ENCODE assay signal across 8 cellular contexts in the genomic region with DNA sequence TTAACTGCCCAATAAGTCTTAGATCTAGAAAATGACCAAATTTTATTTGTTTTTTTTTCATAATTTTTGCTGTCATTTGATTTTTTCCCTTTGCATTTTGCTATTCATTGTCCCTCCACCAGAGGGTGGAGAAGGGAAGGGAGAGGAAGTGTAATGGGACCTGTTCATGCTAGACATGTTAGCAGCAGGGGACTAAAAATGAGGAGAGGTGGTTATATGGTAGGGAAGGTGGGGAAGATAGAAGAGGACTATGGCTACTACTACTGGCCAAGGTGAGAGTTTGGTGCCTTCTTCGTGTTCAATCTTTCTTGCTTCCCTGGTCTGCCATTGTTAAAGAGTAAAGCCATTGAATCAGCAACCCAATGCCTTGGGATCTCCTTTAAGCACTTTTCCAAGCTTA. TPM values are rescaled to one million over a fixed set of nuclear protein-coding genes. Genes with fewer than 3 reads are reported as not detected.
DNase-seq lines count a peak whose midpoint lies in the region; ATAC-seq, FAIRE-seq and TF ChIP-seq lines count a peak whose summit lies in the region.

No MANE protein-coding gene starts in this region.

- H3K9me3 ChIP-seq in PC-3 (ENCODE audit: low read length) (no peaks in the 10 kb centered on the region), testis (no peaks in the 10 kb centered on the region)

- TF ChIP-seq CTCF in AG09309 (IDR thresholded peaks at IDR 0.05; ENCODE audit: control insufficient read depth, insufficient read depth, low read depth, low read length, missing control alignments) (peak; percentile 87), PC-3 (conservative IDR thresholded peaks at IDR 0.05; ENCODE audit: low read depth, low read length) (peak; percentile 81), fibroblast of the aortic adventitia (IDR thresholded peaks at IDR 0.05; ENCODE audit: insufficient read depth, low read length) (peak; percentile 94), testis (IDR thresholded peaks at IDR 0.05) (peak; percentile 49 to 72 (median 70))

- no peaks in the 10 kb centered on the region for H3F3A ChIP-seq in PC-3 (ENCODE audit: low read length, unreplicated experiment)

- CTCF ChIA-PET in PC-3 (lab: Charles Lee): interaction anchor here (0.7 kb wide), 1 partner anchor 39 kb away, joined by 3 read pairs; no protein-coding TSS in a partner anchor

- H3K4me1 ChIP-seq in PC-3 (ENCODE audit: insufficient read depth, low read length): no peaks in the 10 kb centered on the region
- no peaks in the 10 kb centered on the region for H3K4me1 ChIP-seq in testis

- POLR2A ChIA-PET in PC-3 (lab: Charles Lee; ENCODE audit: unreplicated experiment): no interaction called here

- TF ChIP-seq POLR2A in testis (IDR thresholded peaks at IDR 0.05): no peak

- FAIRE-seq in RCC 7860 (lab: Jason Lieb, UNC): no peak

- DNase-seq in AG09309 (ENCODE audit: low read depth): no peak
- DNase-seq in PC-3: peak; percentile 57
- peak; percentile 66 for DNase-seq in fibroblast of the aortic adventitia (ENCODE audit: low read depth)
- no peak for DNase-seq in testis
- DNase-seq in activated CD4-positive, CD25-positive, alpha-beta regulatory T cell treated with anti-CD3 and anti-CD28 coated beads, Interleukin-2, amount 50 U/mL, for 72 hours: no peak
- DNase-seq in activated CD4-positive, alpha-beta T cell treated with anti-CD3 and anti-CD28 coated beads for 48 hours: no peak
- no peak for DNase-seq in RCC 7860 (ENCODE audit: low spot score)

- H3K4me2 ChIP-seq in PC-3 (ENCODE audit: low read length): no peak overlapping the region

- H2AFZ ChIP-seq in PC-3 (ENCODE audit: low read length): no peak overlapping the region

- 50 to 68% methylated on average over 1 of the region's 1 CpG for WGBS in testis, 2 donors

- intact Hi-C loops in PC-3 (cut with micrococcal nuclease): loop anchor here (2.0 kb wide), 1 partner anchor 468 kb away; no protein-coding TSS in a partner anchor
- intact Hi-C loops in testis (cut with DNase I; ENCODE audit: low total_unique reads): loop anchor here (5.0 kb wide), 1 partner anchor 470 kb away; no protein-coding TSS in a partner anchor

- H3K4me3 ChIP-seq in AG09309 (ENCODE audit: control insufficient read depth, low read depth, low read length) (no peak overlapping the region), PC-3 (ENCODE audit: low read length) (no peak overlapping the region), fibroblast of the aortic adventitia (ENCODE audit: low read depth, low read length) (no peak overlapping the region), testis (no peak overlapping the region)

- no peaks in the 10 kb centered on the region for H3K79me2 ChIP-seq in PC-3 (ENCODE audit: low read length)

- H3K27me3 ChIP-seq in PC-3 (ENCODE audit: low read length) (peaks cover 6% of the 10 kb centered on the region), testis (no peaks in the 10 kb centered on the region)

- BruUV-seq in PC-3 (replicated peaks; lab: Mats Ljungman, UMichigan): no TSS peak

- H4K20me1 ChIP-seq in PC-3 (ENCODE audit: low read length): no peaks in the 10 kb centered on the region

- no peak overlapping the region for H3K9ac ChIP-seq in PC-3 (ENCODE audit: low read length)

- no peak overlapping the region for H3K27ac ChIP-seq in PC-3 (ENCODE audit: low read length)
- H3K27ac ChIP-seq in testis: no peak overlapping the region

- no peaks in the 10 kb centered on the region for H3K9me2 ChIP-seq in PC-3 (replicated peaks; ENCODE audit: low read length)

- ATAC-seq in GM21390 (IDR thresholded peaks at IDR 0.05; ENCODE audit: unreplicated experiment): peak; percentile 60
- peak; percentile 56; the same call in 1 of the 2 replicates for ATAC-seq in PC-3

- no peaks in the 10 kb centered on the region for H3K36me3 ChIP-seq in PC-3 (ENCODE audit: low read depth, low read length)
- H3K36me3 ChIP-seq in testis (ENCODE audit: low read depth, missing control alignments): no peaks in the 10 kb centered on the region

RNA-seq across cellular contexts. Expression of a gene that starts 6.4 kb away (rescaled TPM):
- not detected in 2 replicates for total RNA-seq in PC-3 (2014; rRNA removed)
- total RNA-seq in fibroblast of the aortic adventitia (ENCODE audit: low replicate concordance): 1.2 TPM in 1 of 2 replicates, not detected in the other
- total RNA-seq in testis: 1 to 10 TPM in 1 of 2 donors, under 1 TPM in 1; 0.93 to 3.5 TPM
- 5.4 TPM for polyA plus RNA-seq in testis (ENCODE audit: insufficient read depth, low read depth, low replicate concordance)

Comparison
In these comparisons a context has a peak if more than half of its experiments do, and no peak if none do; other contexts are left out.
1. DNase-seq: peak in PC-3 (single experiment) and fibroblast of the aortic adventitia (single experiment); none in AG09309 (single experiment), testis (single experiment), activated CD4-positive, CD25-positive, alpha-beta regulatory T cell treated with anti-CD3 and anti-CD28 coated beads, Interleukin-2, amount 50 U/mL, for 72 hours (single experiment), activated CD4-positive, alpha-beta T cell treated with anti-CD3 and anti-CD28 coated beads for 48 hours (single experiment) and RCC 7860 (single experiment).
2. Peak in every context shown above with its lines, with median percentiles within 50 percentile points of each other: CTCF ChIP-seq.